ENCODE assay signal across 22 cellular contexts in genomic region chr10:51733061-51733460, GRCh38. TPM values are rescaled to one million over a fixed set of nuclear protein-coding genes. Genes with fewer than 3 reads are reported as not detected.
A peak's percentile ranks its signal among the peaks of the same experiment; 100 is the strongest.
DNase-seq lines count a peak whose midpoint lies in the region; TF ChIP-seq lines count a peak whose summit lies in the region.
"Had no signal": no experiment of that assay in that cellular context is flagged by ENCODE, and none has a peak within 500 bp of the region (broad histone marks: within the 10 kb centered on the region; RNA-seq: fewer than 3 reads in every experiment).

No MANE protein-coding gene starts in this region.

- H3K27me3 Mint-ChIP-seq in Caco-2 (ENCODE audit: insufficient read depth, unreplicated experiment), result no peaks in the 10 kb centered on the region
- H3K27me3 Mint-ChIP-seq in type B pancreatic cell, result peaks cover 4% of the 10 kb centered on the region
- peaks cover 11% of the 10 kb centered on the region for H3K27me3 Mint-ChIP-seq in T-helper 2 cell treated with Interferon-gamma antibody and Interleukin-4, amounts not matched to agents 5 μg/mL and 100 μg/mL, for 36 hours (ENCODE audit: low read depth)
- H3K27me3 Mint-ChIP-seq: activated naive CD4-positive, alpha-beta T cell treated with anti-CD3 and anti-CD28 coated beads, Interleukin-2, amount 10 ng/mL, durations not matched to agents 7 days and 5 days; dendritic cell treated with granulocyte-macrophage colony-stimulating factor and Interleukin-4, amounts not matched to agents 40 ng/mL and 50 ng/mL, for 4 days had no signal

- H3K79me2 ChIP-seq in osteoblast (ENCODE audit: insufficient read depth, low read length), result no peaks in the 10 kb centered on the region

- no peaks in the 10 kb centered on the region for H3K9me3 ChIP-seq in Caco-2
- H3K9me3 ChIP-seq in osteoblast (ENCODE audit: low read depth, low read length), result no peaks in the 10 kb centered on the region
- H3K9me3 ChIP-seq: gastrocnemius medialis, right atrium auricular region had no signal

- POLR2A ChIA-PET in Caco-2 (lab: Charles Lee), result no interaction called here

- CTCF ChIA-PET in Caco-2 (lab: Charles Lee), result no interaction called here

- BruUV-seq in Caco-2 (replicated peaks; lab: Mats Ljungman, UMichigan), result no TSS peak

- H3K27me3 ChIP-seq in Caco-2 (replicated peaks; ENCODE audit: control insufficient read depth, insufficient read depth, low read length) (no peaks in the 10 kb centered on the region), osteoblast (ENCODE audit: insufficient read depth, low read length) (no peaks in the 10 kb centered on the region)
- H3K27me3 ChIP-seq: gastrocnemius medialis, right atrium auricular region had no signal

- H2AFZ ChIP-seq in osteoblast (ENCODE audit: low read length), result no peak overlapping the region

- H3K27ac ChIP-seq in osteoblast (ENCODE audit: low read depth, low read length), result no peak overlapping the region
- H3K27ac ChIP-seq: gastrocnemius medialis, right atrium auricular region, SK-N-MC had no signal

- H3K4me3 Mint-ChIP-seq in Caco-2 (ENCODE audit: unreplicated experiment) (no peak overlapping the region), type B pancreatic cell (no peak overlapping the region)
- H3K4me3 Mint-ChIP-seq in T-helper 2 cell treated with Interferon-gamma antibody and Interleukin-4, amounts not matched to agents 5 μg/mL and 100 μg/mL, for 36 hours, result no peak overlapping the region
- H3K4me3 Mint-ChIP-seq: activated CD8-positive, alpha-beta T cell treated with anti-CD3 and anti-CD28 coated beads, Interleukin-2, amount 10 ng/mL, durations not matched to agents 7 days and 5 days; activated naive CD4-positive, alpha-beta T cell treated with anti-CD3 and anti-CD28 coated beads, Interleukin-2, amount 10 ng/mL, durations not matched to agents 7 days and 5 days; CD8-positive, alpha-beta memory T cell; dendritic cell treated with granulocyte-macrophage colony-stimulating factor and Interleukin-4, amounts not matched to agents 40 ng/mL and 50 ng/mL, for 4 days; WTC11 had no signal

- H3K9me3 Mint-ChIP-seq in Caco-2 (ENCODE audit: unreplicated experiment) (peaks cover 13% of the 10 kb centered on the region), type B pancreatic cell (no peaks in the 10 kb centered on the region)
- no peaks in the 10 kb centered on the region for H3K9me3 Mint-ChIP-seq in T-helper 2 cell treated with Interferon-gamma antibody and Interleukin-4, amounts not matched to agents 5 μg/mL and 100 μg/mL, for 36 hours
- H3K9me3 Mint-ChIP-seq: activated naive CD4-positive, alpha-beta T cell treated with anti-CD3 and anti-CD28 coated beads, Interleukin-2, amount 10 ng/mL, durations not matched to agents 7 days and 5 days; CD8-positive, alpha-beta memory T cell; dendritic cell treated with granulocyte-macrophage colony-stimulating factor and Interleukin-4, amounts not matched to agents 40 ng/mL and 50 ng/mL, for 4 days; WTC11 had no signal

- H3K36me3 Mint-ChIP-seq in Caco-2 (ENCODE audit: insufficient read depth, unreplicated experiment) (peaks cover 7% of the 10 kb centered on the region), type B pancreatic cell (no peaks in the 10 kb centered on the region)
- no peaks in the 10 kb centered on the region for H3K36me3 Mint-ChIP-seq in T-helper 2 cell treated with Interferon-gamma antibody and Interleukin-4, amounts not matched to agents 5 μg/mL and 100 μg/mL, for 36 hours (ENCODE audit: low read depth)
- H3K36me3 Mint-ChIP-seq: activated naive CD4-positive, alpha-beta T cell treated with anti-CD3 and anti-CD28 coated beads, Interleukin-2, amount 10 ng/mL, durations not matched to agents 7 days and 5 days; CD8-positive, alpha-beta memory T cell; WTC11 had no signal

- H3K4me2 ChIP-seq in osteoblast (ENCODE audit: insufficient read depth, low read length), result no peak overlapping the region

- H3K36me3 ChIP-seq in Caco-2 (ENCODE audit: control insufficient read depth, insufficient read depth, low read length) (no peaks in the 10 kb centered on the region), osteoblast (ENCODE audit: insufficient read depth, low read length) (no peaks in the 10 kb centered on the region)
- H3K36me3 ChIP-seq: gastrocnemius medialis, right atrium auricular region had no signal

- no peak for TF ChIP-seq CTCF in Caco-2 (IDR thresholded peaks at IDR 0.05; ENCODE audit: insufficient read depth in 1 of 2, low read depth in 1 of 2, low read length in 1 of 2, severe bottlenecking in 1 of 2, unreplicated experiment in 1 of 2)
- TF ChIP-seq CTCF in osteoblast (IDR thresholded peaks at IDR 0.05; ENCODE audit: extremely low read depth, low read depth, low read length), result no peak
- TF ChIP-seq CTCF in type B pancreatic cell (conservative IDR thresholded peaks at IDR 0.05), result no peak

- intact Hi-C loops in Caco-2 (cut with micrococcal nuclease; ENCODE audit: unreplicated experiment), result no loop called here

- no peaks in the 10 kb centered on the region for H4K20me1 ChIP-seq in osteoblast (ENCODE audit: insufficient read depth, low read length)

- H3K4me1 Mint-ChIP-seq in Caco-2 (ENCODE audit: low read depth, unreplicated experiment) (peaks cover 32% of the 10 kb centered on the region), type B pancreatic cell (ENCODE audit: unreplicated experiment) (peaks cover 9% of the 10 kb centered on the region)
- no peaks in the 10 kb centered on the region for H3K4me1 Mint-ChIP-seq in T-helper 2 cell treated with Interferon-gamma antibody and Interleukin-4, amounts not matched to agents 5 μg/mL and 100 μg/mL, for 36 hours (ENCODE audit: low read depth)
- H3K4me1 Mint-ChIP-seq: activated naive CD4-positive, alpha-beta T cell treated with anti-CD3 and anti-CD28 coated beads, Interleukin-2, amount 10 ng/mL, durations not matched to agents 7 days and 5 days; CD8-positive, alpha-beta memory T cell had no signal

- H3K4me1 ChIP-seq in Caco-2, result peaks cover 29% of the 10 kb centered on the region
- no peaks in the 10 kb centered on the region for H3K4me1 ChIP-seq in osteoblast (ENCODE audit: insufficient read depth, low read length)
- H3K4me1 ChIP-seq: gastrocnemius medialis, right atrium auricular region had no signal

- DNase-seq in Caco-2 (no peak), NCI-H226 (peak; percentile 27), dedifferentiated amniotic fluid mesenchymal stem cell (ENCODE audit: extremely low spot score) (peak; percentile 44), osteoblast (ENCODE audit: insufficient read length, low spot score, missing footprints) (peak; percentile 5), type B pancreatic cell (ENCODE audit: extremely low spot score, unreplicated experiment) (no peak), Ammon's horn (ENCODE audit: low spot score) (no peak)
- DNase-seq in activated CD8-positive, alpha-beta memory T cell treated with anti-CD3 and anti-CD28 coated beads for 24 hours, result no peak
- DNase-seq in T-helper 2 cell treated with Interferon-gamma antibody and Interleukin-4, amounts not matched to agents 5 μg/mL and 100 μg/mL, for 36 hours (ENCODE audit: low spot score), result no peak
- DNase-seq: activated CD8-positive, alpha-beta T cell treated with anti-CD3 and anti-CD28 coated beads, Interleukin-2, amount 10 ng/mL, durations not matched to agents 7 days and 5 days; activated naive CD4-positive, alpha-beta T cell treated with anti-CD3 and anti-CD28 coated beads, Interleukin-2, amount 10 ng/mL, durations not matched to agents 7 days and 5 days; activated T-cell treated with anti-CD3 and anti-CD28 coated beads, Interleukin-2, amount 50 U/mL, for 48 hours; CD8-positive, alpha-beta memory T cell; DMS79 treated with DMSO at 0.1 percent for 48 hours; gastrocnemius medialis; mammary epithelial cell; NCI-H1105 treated with DMSO at 0.1 percent for 48 hours; NCI-H510A treated with DMSO at 0.1 percent for 48 hours; NK-92 treated with Interleukin-12 subunit alpha and Interleukin-12 subunit beta, amount 100 ng/mL, for 24 hours had no signal

- peak overlapping the region; percentile 33 for H3K27ac Mint-ChIP-seq in Caco-2 (ENCODE audit: unreplicated experiment)
- H3K27ac Mint-ChIP-seq in type B pancreatic cell, result no peak overlapping the region
- no peak overlapping the region for H3K27ac Mint-ChIP-seq in T-helper 2 cell treated with Interferon-gamma antibody and Interleukin-4, amounts not matched to agents 5 μg/mL and 100 μg/mL, for 36 hours
- H3K27ac Mint-ChIP-seq: activated CD8-positive, alpha-beta T cell treated with anti-CD3 and anti-CD28 coated beads, Interleukin-2, amount 10 ng/mL, durations not matched to agents 7 days and 5 days; activated naive CD4-positive, alpha-beta T cell treated with anti-CD3 and anti-CD28 coated beads, Interleukin-2, amount 10 ng/mL, durations not matched to agents 7 days and 5 days; CD8-positive, alpha-beta memory T cell; dendritic cell treated with granulocyte-macrophage colony-stimulating factor and Interleukin-4, amounts not matched to agents 40 ng/mL and 50 ng/mL, for 4 days; WTC11 had no signal

- no peak overlapping the region for H3K4me3 ChIP-seq in Caco-2 (ENCODE audit: low read depth, low read length)
- no peak overlapping the region for H3K4me3 ChIP-seq in osteoblast (ENCODE audit: insufficient read depth, low read length)
- H3K4me3 ChIP-seq: gastrocnemius medialis, right atrium auricular region, SK-N-MC had no signal

RNA-seq across cellular contexts. Expression of gene CSTF2T, which starts 33.7 kb away (rescaled TPM):
- 48.8 and 51.2 TPM in 2 replicates for total RNA-seq in Caco-2 (2022)
- 13.0 and 14.8 TPM in 2 replicates for total RNA-seq in osteoblast
- total RNA-seq in type B pancreatic cell (ENCODE audit: low replicate concordance), result 23.6 and 31.6 TPM in 2 replicates

Comparison
In these comparisons a context has a peak if more than half of its experiments do, and no peak if none do; other contexts are left out.
1. DNase-seq: peak in NCI-H226 (single experiment), dedifferentiated amniotic fluid mesenchymal stem cell (single experiment) and osteoblast (single experiment); none in Caco-2 (0 of 2), type B pancreatic cell (single experiment), activated CD8-positive, alpha-beta memory T cell treated with anti-CD3 and anti-CD28 coated beads for 24 hours (single experiment), T-helper 2 cell treated with Interferon-gamma antibody and Interleukin-4, amounts not matched to agents 5 μg/mL and 100 μg/mL, for 36 hours (single experiment) and Ammon's horn (single experiment).